17 cellular contexts compared by ENCODE assay signal in genomic region chr1:190464686-190465085, GRCh38. TPM values are rescaled to one million over a fixed set of nuclear protein-coding genes. Genes with fewer than 3 reads are reported as not detected.
A peak's percentile ranks its signal among the peaks of the same experiment; 100 is the strongest.
DNase-seq lines count a peak whose midpoint lies in the region; ATAC-seq, FAIRE-seq and TF ChIP-seq lines count a peak whose summit lies in the region.
"Had no signal": no experiment of that assay in that cellular context is flagged by ENCODE, and none has a peak within 500 bp of the region (broad histone marks: within the 10 kb centered on the region; RNA-seq: fewer than 3 reads in every experiment).

No MANE protein-coding gene starts in this region.

- H3K79me2 ChIP-seq in PC-3 (ENCODE audit: low read length) = no peaks in the 10 kb centered on the region
- no peaks in the 10 kb centered on the region for H3K79me2 ChIP-seq in K562 (ENCODE audit: control insufficient read depth, insufficient read depth, low read length)

- H3K36me3 Mint-ChIP-seq in activated T-helper 1 cell treated with anti-CD3 and anti-CD28 coated beads, Interleukin-12 subunit alpha, Interleukin-12 subunit beta, Interleukin-2, Interleukin-4 antibody, amounts not matched to agents 30 ng/mL and 10 ng/mL and 1 ng/mL, durations not matched to agents 14 hours and 24 hours and 36 hours (ENCODE audit: low read depth) = no peaks in the 10 kb centered on the region
- H3K36me3 Mint-ChIP-seq: CD4-positive, CD25-positive, alpha-beta regulatory T cell had no signal

- no peaks in the 10 kb centered on the region for H3K9me2 ChIP-seq in PC-3 (replicated peaks; ENCODE audit: low read length)

- no peaks in the 10 kb centered on the region for H3F3A ChIP-seq in PC-3 (ENCODE audit: low read length, unreplicated experiment)

- H3K27ac Mint-ChIP-seq in activated T-helper 1 cell treated with anti-CD3 and anti-CD28 coated beads, Interleukin-12 subunit alpha, Interleukin-12 subunit beta, Interleukin-2, Interleukin-4 antibody, amounts not matched to agents 30 ng/mL and 10 ng/mL and 1 ng/mL, durations not matched to agents 14 hours and 24 hours and 36 hours = no peak overlapping the region
- H3K27ac Mint-ChIP-seq: CD4-positive, CD25-positive, alpha-beta regulatory T cell; H9 had no signal

- DNase-seq in A549 (ENCODE audit: low read depth in 1 of 2, low spot score in 1 of 2) (no peak), D721Med (ENCODE audit: insufficient read length, low spot score) (no peak), PC-3 (no peak), K562 (ENCODE audit: extremely low read depth in 1 of 4, low spot score in 3 of 4) (no peak), transverse colon (no peak), HT-29 (ENCODE audit: low spot score) (no peak)
- no peak for DNase-seq in activated T-helper 1 cell treated with anti-CD3 and anti-CD28 coated beads, Interleukin-12 subunit alpha, Interleukin-12 subunit beta, Interleukin-2, Interleukin-4 antibody, amounts not matched to agents 30 ng/mL and 10 ng/mL and 1 ng/mL, durations not matched to agents 14 hours and 24 hours and 36 hours (ENCODE audit: low spot score)
- DNase-seq: ACHN; BE2C; C1 segment of cervical spinal cord; CD4-positive, CD25-positive, alpha-beta regulatory T cell; DMS79 treated with DMSO at 0.1 percent for 48 hours; H9; KBM-7 had no signal

- H4K20me1 ChIP-seq in PC-3 (ENCODE audit: low read length) (no peaks in the 10 kb centered on the region), K562 (replicated peaks; ENCODE audit: control insufficient read depth, insufficient read depth, low read length) (no peaks in the 10 kb centered on the region)

- H3K4me3 ChIP-seq in A549 = no peak overlapping the region
- H3K4me3 ChIP-seq in PC-3 (ENCODE audit: low read length) = no peak overlapping the region
- no peak overlapping the region for H3K4me3 ChIP-seq in K562
- no peak overlapping the region for H3K4me3 ChIP-seq in transverse colon
- H3K4me3 ChIP-seq: GM12878 had no signal

- TF ChIP-seq POLR2A in A549 (IDR thresholded peaks at IDR 0.05; ENCODE audit: low read length) (no peak), K562 (conservative IDR thresholded peaks at IDR 0.05) (no peak), transverse colon (IDR thresholded peaks at IDR 0.05) (no peak)

- H2AFZ ChIP-seq in PC-3 (ENCODE audit: low read length) (0 out of 2 replicates have a peak overlapping the region, but pooled peaks have one; percentile 5), K562 (ENCODE audit: low read depth, low read length) (no peak overlapping the region)

- BruUV-seq in PC-3 (replicated peaks; lab: Mats Ljungman, UMichigan) = no TSS peak
- no TSS peak for BruUV-seq in K562 (replicated peaks; lab: Mats Ljungman, UMichigan)

- TF ChIP-seq CTCF in A549 (IDR thresholded peaks at IDR 0.05) = no peak
- no peak for TF ChIP-seq CTCF in D721Med (IDR thresholded peaks at IDR 0.05; ENCODE audit: insufficient read depth, missing control alignments)
- no peak for TF ChIP-seq CTCF in PC-3 (conservative IDR thresholded peaks at IDR 0.05; ENCODE audit: low read depth, low read length)
- TF ChIP-seq CTCF in K562 (IDR thresholded peaks at IDR 0.05 in 2 of 3, conservative IDR thresholded peaks at IDR 0.05 in 1 of 3; ENCODE audit: insufficient read depth in 2 of 3, low read depth in 1 of 3, low read length in 3 of 3) = no peak
- TF ChIP-seq CTCF in transverse colon (IDR thresholded peaks at IDR 0.05) = no peak

- TF ChIP-seq RAD21 in A549 (conservative IDR thresholded peaks at IDR 0.05 in 1 of 2, IDR thresholded peaks at IDR 0.05 in 1 of 2) = no peak
- no peak for TF ChIP-seq RAD21 in K562 (CRISPR knock-in tag; conservative IDR thresholded peaks at IDR 0.05 in 1 of 2, IDR thresholded peaks at IDR 0.05 in 1 of 2)

- no peaks in the 10 kb centered on the region for H3K27me3 Mint-ChIP-seq in activated T-helper 1 cell treated with anti-CD3 and anti-CD28 coated beads, Interleukin-12 subunit alpha, Interleukin-12 subunit beta, Interleukin-2, Interleukin-4 antibody, amounts not matched to agents 30 ng/mL and 10 ng/mL and 1 ng/mL, durations not matched to agents 14 hours and 24 hours and 36 hours (ENCODE audit: insufficient read depth)
- H3K27me3 Mint-ChIP-seq: CD4-positive, CD25-positive, alpha-beta regulatory T cell had no signal

- H3K27me3 ChIP-seq in PC-3 (ENCODE audit: low read length) (peaks cover 5% of the 10 kb centered on the region; the same call in 1 of the 2 replicates), K562 (ENCODE audit: control insufficient read depth in 2 of 2, insufficient read depth in 2 of 2, low read length in 2 of 2) (no peaks in the 10 kb centered on the region), transverse colon (no peaks in the 10 kb centered on the region)
- H3K27me3 ChIP-seq: BE2C had no signal

- intact Hi-C loops in PC-3 (cut with micrococcal nuclease) (no loop called here), K562 (cut with micrococcal nuclease) (no loop called here), transverse colon (cut with DNase I; ENCODE audit: low total_unique reads) (no loop called here)
- intact Hi-C loops in activated T-helper 1 cell treated with anti-CD3 and anti-CD28 coated beads, Interleukin-12 subunit alpha, Interleukin-12 subunit beta, Interleukin-2, Interleukin-4 antibody, amounts not matched to agents 30 ng/mL and 10 ng/mL and 1 ng/mL, durations not matched to agents 14 hours and 24 hours and 36 hours (cut with micrococcal nuclease) = no loop called here

- FAIRE-seq in A549 (lab: Jason Lieb, UNC) = no peak
- FAIRE-seq in D721Med (lab: Jason Lieb, UNC) = peak; percentile 74
- no peak for FAIRE-seq in K562 (lab: Jason Lieb, UNC)
- FAIRE-seq: GM12878, H1 had no signal

- WGBS in A549 (ENCODE audit: missing lambda C conversion rate) = 20% methylated on average over 2 of the region's 2 CpGs
- WGBS in K562 (ENCODE audit: insufficient coverage, low coverage, missing lambda C conversion rate) = 0% methylated on average over 2 of the region's 2 CpGs
- WGBS in transverse colon (ENCODE audit: low coverage in 1 of 2), 2 donors = 23 to 38% methylated on average over 2 of the region's 2 CpGs

- in situ Hi-C loops in K562 (cut with MboI) (no loop called here), transverse colon (cut with MboI; ENCODE audit: low pct_ligation_motif_present in 1 of 4, low pct_unique_long_range_greater_than_20kb in 1 of 4, low sequenced_read_pairs in 3 of 4) (no loop called here)

- H3K4me1 ChIP-seq in A549 = no peaks in the 10 kb centered on the region
- no peaks in the 10 kb centered on the region for H3K4me1 ChIP-seq in PC-3 (ENCODE audit: insufficient read depth, low read length)
- no peaks in the 10 kb centered on the region for H3K4me1 ChIP-seq in K562 (replicated peaks in 1 of 2; ENCODE audit: control insufficient read depth in 2 of 2, insufficient read depth in 2 of 2, low read length in 2 of 2)
- H3K4me1 ChIP-seq in transverse colon = peaks cover 0 to 3% (median 0%) of the 10 kb centered on the region in 4 donors
- H3K4me1 ChIP-seq: BE2C had no signal

- POLR2A ChIA-PET in A549 (lab: Yijun Ruan, JAX) = no interaction called here
- POLR2A ChIA-PET in PC-3 (lab: Charles Lee; ENCODE audit: unreplicated experiment) = no interaction called here
- POLR2A ChIA-PET in K562 (lab: Yijun Ruan, JAX) = no interaction called here

- H3K36me3 ChIP-seq in PC-3 (ENCODE audit: low read depth, low read length) (no peaks in the 10 kb centered on the region), K562 (ENCODE audit: control insufficient read depth, insufficient read depth, low read length) (no peaks in the 10 kb centered on the region), transverse colon (no peaks in the 10 kb centered on the region)
- H3K36me3 ChIP-seq: BE2C had no signal

- no peaks in the 10 kb centered on the region for H3K4me1 Mint-ChIP-seq in activated T-helper 1 cell treated with anti-CD3 and anti-CD28 coated beads, Interleukin-12 subunit alpha, Interleukin-12 subunit beta, Interleukin-2, Interleukin-4 antibody, amounts not matched to agents 30 ng/mL and 10 ng/mL and 1 ng/mL, durations not matched to agents 14 hours and 24 hours and 36 hours (ENCODE audit: low read depth)
- H3K4me1 Mint-ChIP-seq: CD4-positive, CD25-positive, alpha-beta regulatory T cell; H9 had no signal

- H3K9me3 ChIP-seq in A549 (no peaks in the 10 kb centered on the region), PC-3 (ENCODE audit: low read length) (no peaks in the 10 kb centered on the region), K562 (replicated peaks; ENCODE audit: control insufficient read depth, insufficient read depth, low read depth, low read length) (no peaks in the 10 kb centered on the region), transverse colon (no peaks in the 10 kb centered on the region)
- H3K9me3 ChIP-seq: BE2C had no signal

- no peak overlapping the region for H3K4me2 ChIP-seq in A549
- H3K4me2 ChIP-seq in PC-3 (ENCODE audit: low read length) = no peak overlapping the region
- no peak overlapping the region for H3K4me2 ChIP-seq in K562 (ENCODE audit: insufficient read depth, low read length)

- H3K9me3 Mint-ChIP-seq in activated T-helper 1 cell treated with anti-CD3 and anti-CD28 coated beads, Interleukin-12 subunit alpha, Interleukin-12 subunit beta, Interleukin-2, Interleukin-4 antibody, amounts not matched to agents 30 ng/mL and 10 ng/mL and 1 ng/mL, durations not matched to agents 14 hours and 24 hours and 36 hours = no peaks in the 10 kb centered on the region
- H3K9me3 Mint-ChIP-seq: H9 had no signal

- no peaks in the 10 kb centered on the region for H3K9me1 ChIP-seq in K562 (ENCODE audit: control insufficient read depth, insufficient read depth, low read length)

- H3K4me3 Mint-ChIP-seq in activated T-helper 1 cell treated with anti-CD3 and anti-CD28 coated beads, Interleukin-12 subunit alpha, Interleukin-12 subunit beta, Interleukin-2, Interleukin-4 antibody, amounts not matched to agents 30 ng/mL and 10 ng/mL and 1 ng/mL, durations not matched to agents 14 hours and 24 hours and 36 hours = no peak overlapping the region
- H3K4me3 Mint-ChIP-seq: CD4-positive, CD25-positive, alpha-beta regulatory T cell; H9 had no signal

- ATAC-seq in A549 (no peak), PC-3 (no peak), K562 (no peak)
- ATAC-seq: GM12878 had no signal

- no peak for TF ChIP-seq EP300 in A549 (IDR thresholded peaks at IDR 0.05)
- no peak for TF ChIP-seq EP300 in K562 (IDR thresholded peaks at IDR 0.05; ENCODE audit: low read length)
- TF ChIP-seq EP300 in transverse colon (IDR thresholded peaks at IDR 0.05; ENCODE audit: low read depth) = no peak

- CTCF ChIA-PET in A549 (lab: Yijun Ruan, JAX) = no interaction called here
- CTCF ChIA-PET in PC-3 (lab: Charles Lee) = no interaction called here
- CTCF ChIA-PET in K562 (lab: Yijun Ruan, JAX; ENCODE audit: low intra/inter-chr PET ratio) = no interaction called here

- H3K9ac ChIP-seq in PC-3 (ENCODE audit: low read length) (no peak overlapping the region), K562 (ENCODE audit: insufficient read depth in 1 of 2, low read depth in 2 of 2, low read length in 2 of 2) (no peak overlapping the region)

- H3K27ac ChIP-seq in A549 (no peak overlapping the region), PC-3 (ENCODE audit: low read length) (no peak overlapping the region), K562 (ENCODE audit: extremely low read depth, low read depth, low read length) (no peak overlapping the region), transverse colon (peak overlapping the region in 1 of 4 donors; percentile 37)

RNA-seq across cellular contexts. Expression of gene BRINP3, which starts 13.0 kb away (rescaled TPM):
- not detected in 2 replicates for polyA plus RNA-seq in A549 (2011; rRNA removed)
- polyA plus RNA-seq in A549 (2012; cell fraction: cytosol; rRNA removed) = not detected in 2 replicates
- polyA plus RNA-seq in A549 (2012; cell fraction: nucleus; rRNA removed) = not detected in 2 replicates
- polyA plus RNA-seq in A549 (2017; fragmentation: RNase III; extraction: RNeasy Plus Mini Kit Qiagen cat#74134 plus additional on column Dnase treatment) = not detected in 3 replicates
- polyA minus RNA-seq in A549 (2011; rRNA and poly(A)+ RNA removed) = not detected in 2 replicates
- total RNA-seq in PC-3 (2014; rRNA removed) = not detected in 2 replicates
- total RNA-seq in K562 (2011; cell fraction: chromatin; rRNA removed; ENCODE audit: low replicate concordance) = 3.6 and 7.0 TPM in 2 replicates
- total RNA-seq in K562 (2011; cell fraction: nucleolus; rRNA removed) = 1.7 and 2.7 TPM in 2 replicates
- 1.6 and 1.8 TPM in 2 replicates for total RNA-seq in K562 (2011; cell fraction: nucleoplasm; rRNA removed)
- total RNA-seq in K562 (2014; rRNA removed) = 0.09 and 0.16 TPM in 2 replicates
- total RNA-seq in K562 (2014; rRNA removed; fragmentation: Illumina TruSeq; extraction: Trizol) = 0.10 and 0.22 TPM in 2 replicates
- total RNA-seq in K562 (2015; rRNA removed; fragmentation: Illumina TruSeq; extraction: Trizol) = 0.11 and 0.45 TPM in 2 replicates
- 0.16 and 0.31 TPM in 2 replicates for total RNA-seq in K562 (2021)
- 0.75 and 2.3 TPM in 2 replicates for polyA plus RNA-seq in K562 (2011; rRNA removed)
- polyA plus RNA-seq in K562 (2011; cell fraction: cytosol; rRNA removed) = 0.46 and 1.9 TPM in 2 replicates
- polyA plus RNA-seq in K562 (2011; cell fraction: nucleus; rRNA removed) = 1.2 and 3.1 TPM in 2 replicates
- 0.04 and 0.16 TPM in 2 replicates for polyA plus RNA-seq in K562 (2012)
- 0.09 and 0.28 TPM in 2 replicates for polyA plus RNA-seq in K562 (2014; fragmentation: Illumina TruSeq; extraction: Trizol)
- under 1 TPM; 0.24 to 0.28 TPM for polyA plus RNA-seq in K562 (2014; fragmentation: Nextera tagmentation; extraction: Ambion mirVana)
- polyA plus RNA-seq in K562 (2014; rRNA removed) = not detected in 2 replicates
- 2.7 and 8.0 TPM in 2 replicates for polyA minus RNA-seq in K562 (2011; rRNA and poly(A)+ RNA removed)
- 0.29 and 1.1 TPM in 2 replicates for polyA minus RNA-seq in K562 (2011; cell fraction: cytosol; rRNA and poly(A)+ RNA removed)
- 0.94 and 19.0 TPM in 2 replicates for polyA minus RNA-seq in K562 (2011; cell fraction: nucleus; rRNA and poly(A)+ RNA removed)
- total RNA-seq in activated T-helper 1 cell treated with anti-CD3 and anti-CD28 coated beads, Interleukin-12 subunit alpha, Interleukin-12 subunit beta, Interleukin-2, Interleukin-4 antibody, amounts not matched to agents 30 ng/mL and 10 ng/mL and 1 ng/mL, durations not matched to agents 14 hours and 24 hours and 36 hours = not detected in 2 replicates
- total RNA-seq in transverse colon = 10 to 100 TPM in 2 of 4 donors, 1 to 10 TPM in 2; 5.0 to 30.3 (median 14.1) TPM
- total RNA-seq in HT-29 (2014; rRNA removed; shearing (Covaris generic)) = not detected in 2 replicates
- total RNA-seq: A172; CD4-positive, CD25-positive, alpha-beta regulatory T cell; H1; H9 had no signal
- polyA plus RNA-seq: CD4-positive, CD25-positive, alpha-beta regulatory T cell; GM12878; H1 had no signal

Comparison
In these comparisons a context has a peak if more than half of its experiments do, and no peak if none do; other contexts are left out.
1. Of the 35 proteins assayed by ChIP-seq in both K562 and A549: peak only in K562: none; only in A549: MAFK; in both: none; in neither: 34.